Comparison of ENCODE assay signal across 8 cellular contexts in genomic region chr2:17752892-17753802, GRCh38. TPM values are rescaled to one million over a fixed set of nuclear protein-coding genes. Genes with fewer than 3 reads are reported as not detected.
DNase-seq lines count a peak whose midpoint lies in the region; ATAC-seq and TF ChIP-seq lines count a peak whose summit lies in the region.

No MANE protein-coding gene starts in this region.

- H3K4me3 ChIP-seq in DND-41 (ENCODE audit: low read depth in 1 of 2, low read length in 2 of 2) (peak overlapping the region; percentile 97 to 100), sigmoid colon (peak overlapping the region; percentile 90 to 93 (median 92))

- H3K9me3 ChIP-seq in DND-41 (ENCODE audit: insufficient read depth, low read length, severe bottlenecking), result no peaks in the 10 kb centered on the region
- no peaks in the 10 kb centered on the region for H3K9me3 ChIP-seq in sigmoid colon

- peaks cover 5% of the 10 kb centered on the region; the same call in 1 of the 2 replicates for H4K20me1 ChIP-seq in DND-41 (ENCODE audit: insufficient read depth, low read length)

- DNase-seq in DND-41 (peak; percentile 46), OCI-M1 (lab: John Stamatoyannopoulos, UW) (peak; percentile 70), anterior cingulate cortex (lab: John Stamatoyannopoulos, UW) (peak in 34 of 58 donors; percentile 3 to 81 (median 54)), hypothalamus (lab: John Stamatoyannopoulos, UW) (peak in 27 of 51 donors; percentile 21 to 84 (median 56)), sigmoid colon (peak; percentile 66), NCI-H446 treated with DMSO at 0.1 percent for 48 hours (lab: John Stamatoyannopoulos, UW) (no peak)

- H3K27me3 ChIP-seq in DND-41 (ENCODE audit: insufficient read depth, low read length, poor library complexity) (no peaks in the 10 kb centered on the region), sigmoid colon (no peaks in the 10 kb centered on the region)

- TF ChIP-seq CTCF in DND-41 (IDR thresholded peaks at IDR 0.05; ENCODE audit: borderline replicate concordance, extremely low read depth, low read length, poor library complexity, severe bottlenecking) (no peak), sigmoid colon (IDR thresholded peaks at IDR 0.05) (no peak)

- WGBS in sigmoid colon, 2 donors, result 1% methylated on average over 70 of the region's 70 CpGs

- ATAC-seq in DND-41 (ENCODE audit: insufficient read depth, low read depth) (peak; percentile 53), GM19328 (IDR thresholded peaks at IDR 0.05; ENCODE audit: unreplicated experiment) (peak; percentile 30), HG03378 (IDR thresholded peaks at IDR 0.05; ENCODE audit: unreplicated experiment) (peak; percentile 28)

- peak overlapping the region; percentile 98 for H3K27ac ChIP-seq in DND-41 (ENCODE audit: low read length)
- H3K27ac ChIP-seq in sigmoid colon, result peak overlapping the region; percentile 93 to 98 (median 94)

- H2AFZ ChIP-seq in DND-41 (ENCODE audit: low read depth, low read length), result peak overlapping the region; percentile 84

- H3K9ac ChIP-seq in DND-41 (ENCODE audit: low read depth, low read length), result peak overlapping the region; percentile 99

- H3K4me1 ChIP-seq in DND-41 (ENCODE audit: insufficient read depth, low read length) (peaks cover 59% of the 10 kb centered on the region), sigmoid colon (peaks cover 0 to 20% (median 16%) of the 10 kb centered on the region in 4 donors)

- peaks cover 8% of the 10 kb centered on the region; the same call in 1 of the 2 replicates for H3K36me3 ChIP-seq in DND-41 (ENCODE audit: insufficient read depth, low read length)
- H3K36me3 ChIP-seq in sigmoid colon, result no peaks in the 10 kb centered on the region

- TF ChIP-seq POLR2A in sigmoid colon (IDR thresholded peaks at IDR 0.05), result peak in 1 of 2 donors; percentile 47

- no peak for TF ChIP-seq EP300 in sigmoid colon (IDR thresholded peaks at IDR 0.05)

- intact Hi-C loops in sigmoid colon (cut with DNase I), result loop anchor here (2.0 kb wide), 1 partner anchor 126 kb away; the partner anchor contains the start of gene KCNS3

- H3K4me2 ChIP-seq in DND-41 (ENCODE audit: insufficient read depth, low read length), result peak overlapping the region; percentile 86

- H3K79me2 ChIP-seq in DND-41 (ENCODE audit: insufficient read depth, low read length), result peaks cover 92% of the 10 kb centered on the region

RNA-seq across cellular contexts. Expression of gene SMC6, which starts 0.5 kb away (rescaled TPM):
- total RNA-seq in sigmoid colon, result 10 to 100 TPM in 3 of 4 donors, 1 to 10 TPM in 1; 8.3 to 12.7 (median 10.8) TPM
- 10 to 100 TPM in 1 of 3 donors, 1 to 10 TPM in 2; 6.6 to 15.8 (median 8.8) TPM for polyA plus RNA-seq in sigmoid colon

RNA-seq across cellular contexts. Expression of gene GEN1, which starts 0.8 kb away (rescaled TPM):
- 1 to 10 TPM in 3 of 4 donors, under 1 TPM in 1; 0.49 to 5.0 (median 2.3) TPM for total RNA-seq in sigmoid colon
- polyA plus RNA-seq in sigmoid colon, result 1 to 10 TPM; 2.1 to 9.0 (median 3.6) TPM
